Comparison of ENCODE assay signal across 22 cellular contexts in the genomic region with DNA sequence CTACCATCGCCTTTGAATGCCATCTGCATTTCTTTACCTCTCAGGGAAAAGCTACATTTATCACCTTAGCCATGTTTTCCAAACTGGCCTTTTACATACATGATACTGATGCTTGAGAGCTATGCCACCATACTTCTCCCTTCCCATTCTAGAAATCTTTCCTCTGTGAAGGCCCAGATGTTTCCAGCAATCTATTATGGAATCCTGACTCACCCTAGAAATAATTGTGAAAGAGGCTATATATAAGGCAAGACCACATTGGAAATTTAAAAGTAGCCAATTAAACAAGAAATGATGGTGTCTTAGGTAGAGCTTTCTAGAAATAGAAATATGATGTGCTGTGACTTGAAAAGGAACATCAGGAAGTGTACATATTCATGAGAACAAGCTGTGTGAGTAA.
"Had no signal": no experiment of that assay in that cellular context is flagged by ENCODE, and none has a peak within 500 bp of the region (broad histone marks: within the 10 kb centered on the region; RNA-seq: fewer than 3 reads in every experiment).

No MANE protein-coding gene starts in this region.

- DNase-seq: activated CD4-positive, alpha-beta memory T cell treated with anti-CD3 and anti-CD28 coated beads for 36 hours; activated CD4-positive, alpha-beta T cell treated with anti-CD3 and anti-CD28 coated beads, Interleukin-2, amount 10 ng/mL, durations not matched to agents 7 days and 5 days; activated CD4-positive, CD25-positive, alpha-beta regulatory T cell; activated CD8-positive, alpha-beta memory T cell treated with anti-CD3 and anti-CD28 coated beads for 24 hours; activated gamma-delta T cell; activated naive CD4-positive, alpha-beta T cell treated with anti-CD3 and anti-CD28 coated beads for 36 hours; activated T-cell treated with anti-CD3 and anti-CD28 coated beads, Interleukin-2, amount 50 U/mL, for 48 hours; brain microvascular endothelial cell; Kasumi-1; NCI-H1105 treated with DMSO at 0.1 percent for 48 hours; NCI-H146; NCI-H187 treated with DMSO at 0.1 percent for 48 hours; NCI-H2081 treated with DMSO at 0.1 percent for 48 hours; NCI-H2171; NCI-H226; NCI-H526; NCI-H774; SIG-M5; T-cell; T-helper 2 cell; T1000 had no signal

- H3K36me3 ChIP-seq: brain microvascular endothelial cell had no signal

- ATAC-seq: activated T-helper 17 cell treated with anti-CD3 and anti-CD28 coated beads, Interleukin-2, amount 50 U/mL, for 72 hours; T-cell had no signal

- H3K27ac ChIP-seq: brain microvascular endothelial cell had no signal

- H3K27me3 ChIP-seq: brain microvascular endothelial cell had no signal
